Comparison of ENCODE assay signal across 33 cellular contexts in genomic region chr9:76989501-76989900, GRCh38. TPM values are rescaled to one million over a fixed set of nuclear protein-coding genes. Genes with fewer than 3 reads are reported as not detected.
"Had no signal": no experiment of that assay in that cellular context is flagged by ENCODE, and none has a peak within 500 bp of the region (broad histone marks: within the 10 kb centered on the region; RNA-seq: fewer than 3 reads in every experiment).

No MANE protein-coding gene starts in this region.

- H3K27ac ChIP-seq: colonic mucosa, epithelial cell of prostate, gastroesophageal sphincter, heart right ventricle, left lung, ovary, sigmoid colon, stomach, testis, tibial artery had no signal

- H3K4me1 ChIP-seq: colonic mucosa, gastroesophageal sphincter, heart right ventricle, left lung, stomach had no signal

- H3K36me3 ChIP-seq: colonic mucosa, gastroesophageal sphincter, heart right ventricle, left lung, ovary, sigmoid colon, stomach, tibial artery had no signal

- H3K9me3 ChIP-seq: colonic mucosa, gastroesophageal sphincter, heart right ventricle, left lung, ovary, sigmoid colon, stomach, testis, tibial artery had no signal

- DNase-seq: colonic mucosa; effector CD8-positive, alpha-beta T cell; endodermal cell; foreskin fibroblast; glutamatergic neuron; heart right ventricle; left cardiac atrium; left lung; mesendoderm; naive thymus-derived CD8-positive, alpha-beta T cell; nephron progenitor cell; occipital lobe; ovary; sigmoid colon; stimulated activated CD4-positive, alpha-beta T cell treated with anti-CD3 and anti-CD28 coated beads, Interleukin-2, amount 100 ng/mL, for 24 hours; stimulated activated CD4-positive, alpha-beta T cell treated with anti-CD3 and anti-CD28 coated beads, Interleukin-4, amount 100 ng/mL, for 24 hours; stimulated activated naive CD4-positive, alpha-beta T cell treated with Interleukin-2 at 50 U/mL for 16 hours; stomach; testis; tibial artery had no signal

- H3K27me3 ChIP-seq: colonic mucosa, gastroesophageal sphincter, ovary, sigmoid colon, stomach, testis, tibial artery had no signal

- H3K4me3 ChIP-seq: colonic mucosa, gastroesophageal sphincter, heart right ventricle, left lung, ovary, sigmoid colon, stomach, testis, tibial artery had no signal

RNA-seq across cellular contexts. Expression of gene FOXB2, which starts 30.0 kb away (rescaled TPM):
- total RNA-seq: chondrocyte; colonic mucosa; endodermal cell; esophagus mucosa; gastroesophageal sphincter; heart right ventricle; kidney epithelial cell; left cardiac atrium; left lung; lower leg skin; lung microvascular endothelial cell; myocyte; naive thymus-derived CD8-positive, alpha-beta T cell; occipital lobe; posterior vena cava; pulmonary artery endothelial cell; sigmoid colon; skeletal muscle tissue; stomach; subcutaneous adipose tissue; testis; urinary bladder had no signal
